In the genomic region with DNA sequence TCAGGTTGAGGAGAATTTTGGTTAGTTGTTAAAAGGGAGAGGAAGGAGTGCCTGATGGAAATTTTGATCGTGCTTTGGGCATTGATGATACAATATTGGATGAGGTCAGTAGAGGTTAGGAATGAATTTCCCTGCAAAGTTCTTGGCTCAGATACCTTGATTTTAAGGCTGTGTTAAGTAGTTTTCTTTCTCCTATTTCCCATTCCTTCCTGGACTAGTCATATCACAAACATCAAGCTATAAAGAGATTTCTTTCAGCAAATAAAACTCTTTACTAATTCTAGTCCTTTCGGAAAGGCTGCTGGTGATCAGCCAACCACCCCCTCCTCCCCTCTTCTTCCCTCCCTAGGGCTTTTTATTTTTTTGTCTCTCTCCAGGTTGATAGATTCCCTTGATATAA, we compare ENCODE assay signal across 6 cellular contexts.
"Had no signal": no experiment of that assay in that cellular context is flagged by ENCODE, and none has a peak within 500 bp of the region (broad histone marks: within the 10 kb centered on the region; RNA-seq: fewer than 3 reads in every experiment).

No MANE protein-coding gene starts in this region.

- ATAC-seq: GM23338, K562 had no signal

- H3K4me3 ChIP-seq: GM23338, K562 had no signal

- H2AFZ ChIP-seq: GM23338 had no signal

- H3K4me2 ChIP-seq: GM23338 had no signal

- DNase-seq: H9, HCEC 1CT, IMR-90, KG1 had no signal
